Comparison of ENCODE assay signal across 8 cellular contexts in the genomic region with DNA sequence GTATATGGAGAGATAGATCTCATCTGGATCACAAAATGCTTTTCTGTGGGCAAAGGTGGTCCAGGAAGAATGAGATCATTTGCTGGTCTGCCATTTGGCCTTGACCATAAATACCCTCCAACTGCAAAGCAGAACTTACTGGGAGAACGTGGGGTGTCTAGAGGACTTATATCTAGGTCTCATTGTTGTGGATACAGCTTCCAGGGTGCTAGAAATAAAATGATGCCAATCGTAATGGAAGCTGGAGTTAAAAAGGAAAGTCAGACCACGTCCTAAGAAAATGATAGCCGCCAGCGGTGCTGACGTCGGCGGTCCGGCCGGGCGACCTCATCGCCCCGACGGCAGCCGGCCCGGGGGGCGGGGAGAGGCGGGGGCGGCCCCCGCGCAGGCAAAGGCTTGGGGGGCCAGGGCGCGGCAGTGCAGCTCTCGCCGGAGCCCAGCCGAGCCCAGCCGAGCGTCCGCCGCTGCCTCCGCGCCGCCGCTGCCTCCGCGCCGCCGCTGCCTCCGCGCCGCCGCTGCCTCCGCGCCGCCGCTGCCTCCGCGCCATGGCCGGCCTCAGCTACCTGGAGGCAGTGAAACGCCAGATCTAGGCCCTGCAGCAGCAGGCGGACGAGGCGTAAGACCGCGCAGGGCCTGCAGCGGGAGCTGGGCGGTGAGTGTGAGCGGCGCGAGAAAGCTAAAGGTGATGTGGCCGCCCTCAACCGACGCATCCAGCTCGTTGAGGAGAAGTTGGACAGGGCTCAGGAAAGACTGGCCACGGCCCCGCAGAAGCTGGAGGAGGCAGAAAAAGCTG.
DNase-seq lines count a peak whose midpoint lies in the region; FAIRE-seq and TF ChIP-seq lines count a peak whose summit lies in the region.

No MANE protein-coding gene starts in this region.

- DNase-seq in GM12892 (ENCODE audit: insufficient read length) (peak; percentile 40), H7 (peak; percentile 63), MG63 (peak; percentile 65), lung microvascular endothelial cell (ENCODE audit: low read depth in 2 of 2) (peak; percentile 61 to 66), OCI-M2 (lab: John Stamatoyannopoulos, UW; ENCODE audit: unreplicated experiment) (no peak)
- DNase-seq in activated CD4-positive, alpha-beta T cell treated with anti-CD3 and anti-CD28 coated beads for 1 hour, result peak; percentile 24
- DNase-seq in stimulated activated CD8-positive, alpha-beta memory T cell treated with anti-CD3 and anti-CD28 coated beads, Interleukin-15, amount 100 ng/mL, for 24 hours (ENCODE audit: low read depth), result peak; percentile 13

- TF ChIP-seq POLR2A in GM12892 (IDR thresholded peaks at IDR 0.05; ENCODE audit: low read depth, low read length), result no peak

- H3K36me3 ChIP-seq in H7 (replicated peaks; ENCODE audit: control insufficient read depth, insufficient read depth, low read length) (no peaks in the 10 kb centered on the region), MG63 (no peaks in the 10 kb centered on the region), ectodermal cell (ENCODE audit: control insufficient read depth, insufficient read depth, low read length) (no peaks in the 10 kb centered on the region)

- H3K27ac ChIP-seq in ectodermal cell (ENCODE audit: insufficient read depth, low read depth, low read length, poor library complexity, severe bottlenecking), result no peak overlapping the region

- WGBS in ectodermal cell, 2 experiments, result 19% methylated on average over 66 of the region's 66 CpGs

- no peaks in the 10 kb centered on the region for H3K9me3 ChIP-seq in MG63
- H3K9me3 ChIP-seq in ectodermal cell (ENCODE audit: control insufficient read depth, low read length), result no peaks in the 10 kb centered on the region

- H3K4me3 ChIP-seq in H7 (ENCODE audit: insufficient read depth, low read depth, low read length), result no peak overlapping the region
- H3K4me3 ChIP-seq in MG63, result peak overlapping the region; percentile 56
- H3K4me3 ChIP-seq in ectodermal cell (ENCODE audit: insufficient read depth, low read depth, low read length), result peak overlapping the region; percentile 26

- H3K27me3 ChIP-seq in H7 (ENCODE audit: control insufficient read depth, insufficient read depth, low read length), result no peaks in the 10 kb centered on the region
- no peaks in the 10 kb centered on the region for H3K27me3 ChIP-seq in MG63
- H3K27me3 ChIP-seq in ectodermal cell (ENCODE audit: control insufficient read depth, insufficient read depth, low read length, poor library complexity, severe bottlenecking), result peaks cover 15% of the 10 kb centered on the region

- H3K4me1 ChIP-seq in ectodermal cell (ENCODE audit: control insufficient read depth, insufficient read depth, low read length), result peaks cover 3% of the 10 kb centered on the region

- FAIRE-seq in GM12892 (lab: Jason Lieb, UNC), result peak; percentile 72
